15 cellular contexts compared by ENCODE assay signal in genomic region chr19:49564616-49565045, GRCh38. TPM values are rescaled to one million over a fixed set of nuclear protein-coding genes. Genes with fewer than 3 reads are reported as not detected.
DNase-seq lines count a peak whose midpoint lies in the region; ATAC-seq and TF ChIP-seq lines count a peak whose summit lies in the region.
"Had no signal": no experiment of that assay in that cellular context is flagged by ENCODE, and none has a peak within 500 bp of the region (broad histone marks: within the 10 kb centered on the region; RNA-seq: fewer than 3 reads in every experiment).

No MANE protein-coding gene starts in this region.

- peak overlapping the region; percentile 62 for H3K27ac Mint-ChIP-seq in activated CD8-positive, alpha-beta memory T cell treated with anti-CD3 and anti-CD28 coated beads, Interleukin-2, amount 10 ng/mL, durations not matched to agents 7 days and 5 days
- peak overlapping the region; percentile 89 for H3K27ac Mint-ChIP-seq in effector memory CD8-positive, alpha-beta T cell
- H3K27ac Mint-ChIP-seq in stimulated activated effector memory CD8-positive, alpha-beta T cell treated with anti-CD3 and anti-CD28 coated beads, Interleukin-12 subunit alpha, Interleukin-12 subunit beta, amount 100 ng/mL, for 72 hours: peak overlapping the region; percentile 94
- H3K27ac Mint-ChIP-seq: type B pancreatic cell had no signal

- no peaks in the 10 kb centered on the region for H3K9me2 ChIP-seq in OCI-LY7 (ENCODE audit: insufficient read depth, low read length)

- BruUV-seq in OCI-LY7 (replicated peaks; lab: Mats Ljungman, UMichigan): no TSS peak

- no peaks in the 10 kb centered on the region for H3K27me3 Mint-ChIP-seq in activated CD8-positive, alpha-beta memory T cell treated with anti-CD3 and anti-CD28 coated beads, Interleukin-2, amount 10 ng/mL, durations not matched to agents 7 days and 5 days
- H3K27me3 Mint-ChIP-seq in effector memory CD8-positive, alpha-beta T cell: no peaks in the 10 kb centered on the region
- H3K27me3 Mint-ChIP-seq: type B pancreatic cell had no signal

- POLR2A ChIA-PET in OCI-LY7 (lab: Charles Lee): interaction anchor here (0.6 to 0.9 kb wide), 2 partner anchors 15 to 37 kb away, joined by 3 to 4 read pairs; partner anchors contain the start of gene RCN3

- ATAC-seq in activated CD4-positive, CD25-positive, alpha-beta regulatory T cell treated with anti-CD3 and anti-CD28 coated beads, Interleukin-2, amount 50 U/mL, for 24 hours: peak; percentile 92 to 93
- no peak for ATAC-seq in activated CD8-positive, alpha-beta memory T cell treated with anti-CD3 and anti-CD28 coated beads, Interleukin-2, amount 10 ng/mL, durations not matched to agents 7 days and 5 days
- ATAC-seq in effector memory CD8-positive, alpha-beta T cell (replicated peaks): peak; percentile 9
- peak; percentile 92 for ATAC-seq in stimulated activated effector memory CD8-positive, alpha-beta T cell treated with anti-CD3 and anti-CD28 coated beads, Interleukin-12 subunit alpha, Interleukin-12 subunit beta, amount 100 ng/mL, for 72 hours
- ATAC-seq in GM19397 (IDR thresholded peaks at IDR 0.05; ENCODE audit: unreplicated experiment): no peak
- ATAC-seq: sciatic nerve had no signal

- H3K4me2 ChIP-seq in OCI-LY7 (ENCODE audit: low read length): no peak overlapping the region

- no peak overlapping the region for H3K4me3 Mint-ChIP-seq in activated CD8-positive, alpha-beta memory T cell treated with anti-CD3 and anti-CD28 coated beads, Interleukin-2, amount 10 ng/mL, durations not matched to agents 7 days and 5 days
- peak overlapping the region; percentile 67 for H3K4me3 Mint-ChIP-seq in effector memory CD8-positive, alpha-beta T cell
- peak overlapping the region; percentile 51 for H3K4me3 Mint-ChIP-seq in stimulated activated effector memory CD8-positive, alpha-beta T cell treated with anti-CD3 and anti-CD28 coated beads, Interleukin-12 subunit alpha, Interleukin-12 subunit beta, amount 100 ng/mL, for 72 hours
- H3K4me3 Mint-ChIP-seq: type B pancreatic cell had no signal

- H3K36me3 Mint-ChIP-seq in activated CD8-positive, alpha-beta memory T cell treated with anti-CD3 and anti-CD28 coated beads, Interleukin-2, amount 10 ng/mL, durations not matched to agents 7 days and 5 days: peaks cover 21% of the 10 kb centered on the region
- H3K36me3 Mint-ChIP-seq in effector memory CD8-positive, alpha-beta T cell (ENCODE audit: insufficient read depth): peaks cover 21% of the 10 kb centered on the region
- peaks cover 89% of the 10 kb centered on the region for H3K36me3 Mint-ChIP-seq in stimulated activated effector memory CD8-positive, alpha-beta T cell treated with anti-CD3 and anti-CD28 coated beads, Interleukin-12 subunit alpha, Interleukin-12 subunit beta, amount 100 ng/mL, for 72 hours

- H3K4me3 ChIP-seq in tibial artery (no peak overlapping the region), OCI-LY7 (ENCODE audit: low read depth, low read length, poor library complexity, severe bottlenecking) (no peak overlapping the region)

- CTCF ChIA-PET in activated CD8-positive, alpha-beta memory T cell treated with anti-CD3 and anti-CD28 coated beads, Interleukin-2, amount 10 ng/mL, durations not matched to agents 7 days and 5 days (lab: Charles Lee): interaction anchor here (1.0 to 10.9 kb wide), 5 partner anchors 9 to 62 kb away, joined by 3 to 158 read pairs (median 4); no protein-coding TSS in a partner anchor
- CTCF ChIA-PET in OCI-LY7 (lab: Charles Lee; ENCODE audit: unreplicated experiment): no interaction called here

- H3K9me3 ChIP-seq in tibial artery: no peaks in the 10 kb centered on the region
- H3K9me3 ChIP-seq in OCI-LY7 (ENCODE audit: low read length): no peaks in the 10 kb centered on the region

- H3K79me2 ChIP-seq in OCI-LY7 (ENCODE audit: insufficient read depth, low read depth, low read length): no peaks in the 10 kb centered on the region

- H3K27ac ChIP-seq in tibial artery (no peak overlapping the region), OCI-LY7 (ENCODE audit: low read depth, low read length, poor library complexity, severe bottlenecking) (no peak overlapping the region)
- H3K27ac ChIP-seq: 22Rv1 had no signal

- H3K4me1 Mint-ChIP-seq in activated CD8-positive, alpha-beta memory T cell treated with anti-CD3 and anti-CD28 coated beads, Interleukin-2, amount 10 ng/mL, durations not matched to agents 7 days and 5 days: peaks cover 73% of the 10 kb centered on the region
- peaks cover 58 to 59% of the 10 kb centered on the region in 2 donors for H3K4me1 Mint-ChIP-seq in effector memory CD8-positive, alpha-beta T cell (ENCODE audit: low read depth in 2 of 2)
- H3K4me1 Mint-ChIP-seq in stimulated activated effector memory CD8-positive, alpha-beta T cell treated with anti-CD3 and anti-CD28 coated beads, Interleukin-12 subunit alpha, Interleukin-12 subunit beta, amount 100 ng/mL, for 72 hours: peaks cover 74% of the 10 kb centered on the region

- no peaks in the 10 kb centered on the region for H3K27me3 ChIP-seq in tibial artery

- no peak for TF ChIP-seq CTCF in tibial artery (IDR thresholded peaks at IDR 0.05)
- no peak for TF ChIP-seq CTCF in OCI-LY7 (conservative IDR thresholded peaks at IDR 0.05; ENCODE audit: low read length)

- no peak for DNase-seq in activated CD4-positive, CD25-positive, alpha-beta regulatory T cell (lab: John Stamatoyannopoulos, UW)
- no peak for DNase-seq in activated CD8-positive, alpha-beta memory T cell treated with anti-CD3 and anti-CD28 coated beads, Interleukin-2, amount 10 ng/mL, durations not matched to agents 7 days and 5 days
- DNase-seq in effector memory CD8-positive, alpha-beta T cell: no peak
- DNase-seq in stimulated activated effector memory CD8-positive, alpha-beta T cell treated with anti-CD3 and anti-CD28 coated beads, Interleukin-12 subunit alpha, Interleukin-12 subunit beta, amount 100 ng/mL, for 72 hours (ENCODE audit: low spot score in 2 of 2): no peak
- no peak for DNase-seq in tibial artery
- DNase-seq in OCI-LY7 (ENCODE audit: low spot score): no peak
- DNase-seq: COR-L47, MV-4-11, NCI-H2227 treated with DMSO at 0.1 percent for 48 hours, OCI-M1 had no signal

- H3K36me3 ChIP-seq in tibial artery (peaks cover 4 to 9% (median 5%) of the 10 kb centered on the region in 3 donors), OCI-LY7 (ENCODE audit: insufficient read depth, low read length) (peaks cover 7% of the 10 kb centered on the region)

- no peak overlapping the region for H2AFZ ChIP-seq in OCI-LY7 (ENCODE audit: low read length)

- H4K20me1 ChIP-seq in OCI-LY7 (ENCODE audit: insufficient read depth, low read length): no peaks in the 10 kb centered on the region

- H3K4me1 ChIP-seq in tibial artery (peaks cover 0 to 10% (median 5%) of the 10 kb centered on the region in 4 donors), OCI-LY7 (ENCODE audit: insufficient read depth, low read length, poor library complexity, severe bottlenecking) (peaks cover 13% of the 10 kb centered on the region)

- intact Hi-C loops in tibial artery (cut with DNase I; ENCODE audit: low total_unique reads): no loop called here
- intact Hi-C loops in OCI-LY7 (cut with micrococcal nuclease; ENCODE audit: unreplicated experiment): loop anchor here (5.0 kb wide), 1 partner anchor 57 kb away; no protein-coding TSS in a partner anchor

- no peaks in the 10 kb centered on the region for H3K9me3 Mint-ChIP-seq in activated CD8-positive, alpha-beta memory T cell treated with anti-CD3 and anti-CD28 coated beads, Interleukin-2, amount 10 ng/mL, durations not matched to agents 7 days and 5 days (ENCODE audit: low read depth)
- H3K9me3 Mint-ChIP-seq in effector memory CD8-positive, alpha-beta T cell: no peaks in the 10 kb centered on the region
- no peaks in the 10 kb centered on the region for H3K9me3 Mint-ChIP-seq in stimulated activated effector memory CD8-positive, alpha-beta T cell treated with anti-CD3 and anti-CD28 coated beads, Interleukin-12 subunit alpha, Interleukin-12 subunit beta, amount 100 ng/mL, for 72 hours
- H3K9me3 Mint-ChIP-seq: type B pancreatic cell had no signal

RNA-seq across cellular contexts. Expression of gene NOSIP, which starts 15.7 kb away (rescaled TPM):
- total RNA-seq in activated CD8-positive, alpha-beta memory T cell treated with anti-CD3 and anti-CD28 coated beads, Interleukin-2, amount 10 ng/mL, durations not matched to agents 7 days and 5 days: 10 to 100 TPM; 77.3 to 96.1 TPM
- total RNA-seq in OCI-LY7 (2014; rRNA removed; shearing (Covaris generic)): 74.7 and 84.0 TPM in 2 replicates
- 35.1 and 42.7 TPM in 2 replicates for total RNA-seq in OCI-LY7 (2022)

RNA-seq across cellular contexts. Expression of gene PRRG2, which starts 16.5 kb away (rescaled TPM):
- 1 to 10 TPM in 1 of 2 experiments, under 1 TPM in 1; 0.49 to 2.4 TPM for total RNA-seq in activated CD8-positive, alpha-beta memory T cell treated with anti-CD3 and anti-CD28 coated beads, Interleukin-2, amount 10 ng/mL, durations not matched to agents 7 days and 5 days
- total RNA-seq in OCI-LY7 (2014; rRNA removed; shearing (Covaris generic)): 2.7 and 4.7 TPM in 2 replicates
- 2.4 TPM in 2 replicates for total RNA-seq in OCI-LY7 (2022)

RNA-seq across cellular contexts. Expression of gene PRR12, which starts 26.4 kb away (rescaled TPM):
- total RNA-seq in activated CD8-positive, alpha-beta memory T cell treated with anti-CD3 and anti-CD28 coated beads, Interleukin-2, amount 10 ng/mL, durations not matched to agents 7 days and 5 days: 10 to 100 TPM; 34.8 to 46.5 TPM
- 5.1 and 6.5 TPM in 2 replicates for total RNA-seq in OCI-LY7 (2014; rRNA removed; shearing (Covaris generic))
- 32.8 and 40.0 TPM in 2 replicates for total RNA-seq in OCI-LY7 (2022)

RNA-seq across cellular contexts. Expression of gene RCN3, which starts 36.8 kb away (rescaled TPM):
- total RNA-seq in activated CD8-positive, alpha-beta memory T cell treated with anti-CD3 and anti-CD28 coated beads, Interleukin-2, amount 10 ng/mL, durations not matched to agents 7 days and 5 days: under 1 TPM; 0.19 to 0.53 TPM
- 0.77 and 1.4 TPM in 2 replicates for total RNA-seq in OCI-LY7 (2014; rRNA removed; shearing (Covaris generic))
- 1.3 and 2.1 TPM in 2 replicates for total RNA-seq in OCI-LY7 (2022)

RNA-seq across cellular contexts. Expression of gene FCGRT, which starts 52.2 kb away (rescaled TPM):
- 1 to 10 TPM; 2.1 to 7.9 TPM for total RNA-seq in activated CD8-positive, alpha-beta memory T cell treated with anti-CD3 and anti-CD28 coated beads, Interleukin-2, amount 10 ng/mL, durations not matched to agents 7 days and 5 days
- 19.4 and 20.9 TPM in 2 replicates for total RNA-seq in OCI-LY7 (2014; rRNA removed; shearing (Covaris generic))
- total RNA-seq in OCI-LY7 (2022): 10.7 and 11.6 TPM in 2 replicates

Comparison
In these comparisons a context has a peak if more than half of its experiments do, and no peak if none do; other contexts are left out.
1. ATAC-seq: peak in activated CD4-positive, CD25-positive, alpha-beta regulatory T cell treated with anti-CD3 and anti-CD28 coated beads, Interleukin-2, amount 50 U/mL, for 24 hours (2 of 2), effector memory CD8-positive, alpha-beta T cell (single experiment) and stimulated activated effector memory CD8-positive, alpha-beta T cell treated with anti-CD3 and anti-CD28 coated beads, Interleukin-12 subunit alpha, Interleukin-12 subunit beta, amount 100 ng/mL, for 72 hours (single experiment); none in activated CD8-positive, alpha-beta memory T cell treated with anti-CD3 and anti-CD28 coated beads, Interleukin-2, amount 10 ng/mL, durations not matched to agents 7 days and 5 days (single experiment) and GM19397 (single experiment).
2. Peak in every context shown above with its lines, with median percentiles within 50 percentile points of each other: H3K27ac Mint-ChIP-seq.